28 cellular contexts compared by ENCODE assay signal in genomic region chr1:102083186-102083585, GRCh38.
"Had no signal": no experiment of that assay in that cellular context is flagged by ENCODE, and none has a peak within 500 bp of the region (broad histone marks: within the 10 kb centered on the region; RNA-seq: fewer than 3 reads in every experiment).

No MANE protein-coding gene starts in this region.

- ATAC-seq: naive thymus-derived CD4-positive, alpha-beta T cell; natural killer cell; psoas muscle; right cardiac atrium; sciatic nerve; stimulated activated effector memory CD8-positive, alpha-beta T cell treated with anti-CD3 and anti-CD28 coated beads, Interleukin-12 subunit alpha, Interleukin-12 subunit beta, amount 100 ng/mL, for 72 hours; stimulated activated naive B cell treated with anti-CD40 and anti-IgM and Interleukin-4, amounts not matched to agents 10 μg/mL and 1 μg/mL and 100 μg/mL, for 72 hours; upper lobe of right lung had no signal

- H3K79me2 ChIP-seq: parathyroid adenoma had no signal

- H3K36me3 Mint-ChIP-seq: natural killer cell; neural progenitor cell; stimulated activated effector memory CD8-positive, alpha-beta T cell treated with anti-CD3 and anti-CD28 coated beads, Interleukin-12 subunit alpha, Interleukin-12 subunit beta, amount 100 ng/mL, for 72 hours; stimulated activated naive B cell treated with anti-CD40 and anti-IgM and Interleukin-4, amounts not matched to agents 10 μg/mL and 1 μg/mL and 100 μg/mL, for 72 hours; type B pancreatic cell had no signal

- H3K27ac Mint-ChIP-seq: naive thymus-derived CD4-positive, alpha-beta T cell; natural killer cell; nephron; neural progenitor cell; progenitor cell of endocrine pancreas; stimulated activated effector memory CD8-positive, alpha-beta T cell treated with anti-CD3 and anti-CD28 coated beads, Interleukin-12 subunit alpha, Interleukin-12 subunit beta, amount 100 ng/mL, for 72 hours; stimulated activated naive B cell treated with anti-CD40 and anti-IgM and Interleukin-4, amounts not matched to agents 10 μg/mL and 1 μg/mL and 100 μg/mL, for 72 hours; stimulated activated naive CD8-positive, alpha-beta T cell treated with anti-CD3 and anti-CD28 coated beads, Interleukin-15, Interleukin-2, amounts not matched to agents 100 ng/mL and 50 ng/mL, for 24 hours; type B pancreatic cell had no signal

- H3K4me2 ChIP-seq: neural progenitor cell had no signal

- H3K4me1 Mint-ChIP-seq: naive thymus-derived CD4-positive, alpha-beta T cell; natural killer cell; nephron; stimulated activated effector memory CD8-positive, alpha-beta T cell treated with anti-CD3 and anti-CD28 coated beads, Interleukin-12 subunit alpha, Interleukin-12 subunit beta, amount 100 ng/mL, for 72 hours; stimulated activated naive B cell treated with anti-CD40 and anti-IgM and Interleukin-4, amounts not matched to agents 10 μg/mL and 1 μg/mL and 100 μg/mL, for 72 hours had no signal

- H3K9me3 Mint-ChIP-seq: type B pancreatic cell had no signal

- H3K27ac ChIP-seq: neural progenitor cell, ovary, parathyroid adenoma, psoas muscle, stomach, thoracic aorta, thyroid gland, tibial nerve, upper lobe of right lung, uterus had no signal

- H3K27me3 ChIP-seq: neural progenitor cell, ovary, stomach, thyroid gland, tibial nerve, upper lobe of right lung, uterus had no signal

- H3K9ac ChIP-seq: neural progenitor cell, parathyroid adenoma had no signal

- H3K4me1 ChIP-seq: parathyroid adenoma, psoas muscle, stomach, thyroid gland, tibial nerve, upper lobe of right lung, uterus had no signal

- H3K9me3 ChIP-seq: ovary, psoas muscle, thoracic aorta, thyroid gland, tibial nerve, upper lobe of right lung, uterus had no signal

- H3K27me3 Mint-ChIP-seq: naive thymus-derived CD4-positive, alpha-beta T cell; progenitor cell of endocrine pancreas; stimulated activated naive B cell treated with anti-CD40 and anti-IgM and Interleukin-4, amounts not matched to agents 10 μg/mL and 1 μg/mL and 100 μg/mL, for 72 hours; stimulated activated naive CD8-positive, alpha-beta T cell treated with anti-CD3 and anti-CD28 coated beads, Interleukin-15, Interleukin-2, amounts not matched to agents 100 ng/mL and 50 ng/mL, for 24 hours; type B pancreatic cell had no signal

- H3K4me3 ChIP-seq: neural progenitor cell, ovary, psoas muscle, stomach, thoracic aorta, thyroid gland, tibial nerve, upper lobe of right lung, uterus had no signal

- DNase-seq: naive thymus-derived CD4-positive, alpha-beta T cell; natural killer cell; occipital lobe; ovary; posterior cingulate gyrus; psoas muscle; right cardiac atrium; small intestine; stimulated activated CD4-positive, alpha-beta T cell treated with anti-CD3 and anti-CD28 coated beads, Interleukin-15, amount 100 ng/mL, for 24 hours; stimulated activated CD4-positive, alpha-beta T cell treated with anti-CD3 and anti-CD28 coated beads, Interleukin-2, amount 100 ng/mL, for 24 hours; stimulated activated CD4-positive, alpha-beta T cell treated with anti-CD3 and anti-CD28 coated beads, Interleukin-2, amount 100 ng/mL, for 48 hours; stimulated activated CD4-positive, alpha-beta T cell treated with anti-CD3 and anti-CD28 coated beads, Interleukin-4, amount 100 ng/mL, for 24 hours; stimulated activated naive B cell treated with anti-CD40 and anti-IgM and Interleukin-4, amounts not matched to agents 10 μg/mL and 1 μg/mL and 100 μg/mL, for 72 hours; stimulated activated naive CD4-positive, alpha-beta T cell treated with Interleukin-2 at 50 U/mL for 16 hours; stomach; thyroid gland; upper lobe of right lung; uterus had no signal

- H3K4me3 Mint-ChIP-seq: naive thymus-derived CD4-positive, alpha-beta T cell; natural killer cell; nephron; neural progenitor cell; stimulated activated effector memory CD8-positive, alpha-beta T cell treated with anti-CD3 and anti-CD28 coated beads, Interleukin-12 subunit alpha, Interleukin-12 subunit beta, amount 100 ng/mL, for 72 hours; stimulated activated naive B cell treated with anti-CD40 and anti-IgM and Interleukin-4, amounts not matched to agents 10 μg/mL and 1 μg/mL and 100 μg/mL, for 72 hours; stimulated activated naive CD8-positive, alpha-beta T cell treated with anti-CD3 and anti-CD28 coated beads, Interleukin-15, Interleukin-2, amounts not matched to agents 100 ng/mL and 50 ng/mL, for 24 hours; type B pancreatic cell had no signal

- H3K36me3 ChIP-seq: neural progenitor cell, ovary, stomach, thoracic aorta, thyroid gland, tibial nerve, upper lobe of right lung, uterus had no signal

- H2AFZ ChIP-seq: neural progenitor cell, parathyroid adenoma had no signal
